8 cellular contexts compared by ENCODE assay signal in the genomic region with DNA sequence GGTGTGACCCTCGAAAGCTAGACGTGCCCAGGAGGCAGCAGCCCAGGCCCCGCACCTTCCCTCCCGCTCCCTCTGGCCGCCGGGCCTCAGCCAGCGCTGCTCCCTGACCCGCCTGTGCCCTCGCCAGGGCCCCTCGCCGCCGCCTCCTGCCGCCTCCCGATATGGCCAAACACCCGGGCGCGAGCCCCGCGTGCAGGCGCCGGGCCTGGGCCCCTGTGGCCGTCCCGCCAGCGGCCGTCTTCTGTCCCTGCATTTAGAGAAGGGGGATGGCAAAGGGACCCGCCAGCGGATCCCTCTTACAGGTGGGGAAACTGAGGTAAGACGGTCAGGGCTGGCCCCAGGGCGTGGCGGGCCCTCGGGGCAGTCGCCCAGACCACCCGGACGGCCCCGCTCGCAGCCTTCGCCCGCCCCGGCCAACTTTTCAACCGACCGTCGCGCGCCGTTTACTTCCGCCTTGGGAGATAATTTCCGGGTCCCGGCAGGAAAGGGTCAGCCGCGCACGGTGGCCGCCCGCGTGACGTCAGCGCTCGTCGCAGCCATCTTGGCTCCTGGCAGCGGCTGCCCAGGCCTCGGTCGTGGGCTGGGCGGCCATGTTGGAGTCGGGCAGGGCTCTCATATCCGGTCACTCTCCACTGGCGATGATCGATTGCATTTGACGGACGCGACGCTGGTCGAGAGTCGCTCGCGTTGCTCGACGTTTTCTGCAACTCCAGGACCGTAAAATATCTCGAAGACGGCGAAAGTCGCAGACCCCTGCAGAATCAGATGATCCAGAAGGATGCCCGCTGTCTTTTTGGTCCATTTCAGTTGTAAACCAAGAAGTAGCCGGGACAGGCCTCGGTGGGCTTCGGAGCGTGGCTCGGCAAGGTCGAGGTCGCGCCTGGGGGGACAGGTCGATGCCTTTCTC. TPM values are rescaled to one million over a fixed set of nuclear protein-coding genes. Genes with fewer than 3 reads are reported as not detected.
A peak's percentile ranks its signal among the peaks of the same experiment; 100 is the strongest.
DNase-seq lines count a peak whose midpoint lies in the region; ATAC-seq, FAIRE-seq and TF ChIP-seq lines count a peak whose summit lies in the region.

No MANE protein-coding gene starts in this region.

- H3K27ac Mint-ChIP-seq in activated naive CD8-positive, alpha-beta T cell treated with anti-CD3 and anti-CD28 coated beads, Interleukin-2, amount 10 ng/mL, durations not matched to agents 7 days and 5 days = peak overlapping the region; percentile 98

- 1 to 30% (median 7%) methylated on average over 59 to 91 of the region's 91 CpGs for WGBS in ovary, 3 donors
- 11% methylated on average over 91 of the region's 91 CpGs for WGBS in thymus

- H3K27me3 ChIP-seq in ovary (no peaks in the 10 kb centered on the region), thymus (ENCODE audit: control insufficient read depth, insufficient read depth) (peaks cover 10% of the 10 kb centered on the region)

- TF ChIP-seq EP300 in ovary (IDR thresholded peaks at IDR 0.05) = no peak

- FAIRE-seq in G401.6 (lab: Jason Lieb, UNC) = peak; percentile 40

- peaks cover 8% of the 10 kb centered on the region for H3K27me3 Mint-ChIP-seq in activated naive CD8-positive, alpha-beta T cell treated with anti-CD3 and anti-CD28 coated beads, Interleukin-2, amount 10 ng/mL, durations not matched to agents 7 days and 5 days

- peaks cover 4% of the 10 kb centered on the region for H3K36me3 Mint-ChIP-seq in activated naive CD8-positive, alpha-beta T cell treated with anti-CD3 and anti-CD28 coated beads, Interleukin-2, amount 10 ng/mL, durations not matched to agents 7 days and 5 days

- DNase-seq in HCEC 1CT (peak; percentile 81), NAMALWA (ENCODE audit: low spot score) (peak; percentile 85), SKM-1 (lab: John Stamatoyannopoulos, UW; ENCODE audit: unreplicated experiment) (peak; percentile 16), Right ventricle myocardium inferior (ENCODE audit: missing footprints) (peak; percentile 97), ovary (peak; percentile 89 to 96 (median 93))
- DNase-seq in activated naive CD8-positive, alpha-beta T cell treated with anti-CD3 and anti-CD28 coated beads, Interleukin-2, amount 10 ng/mL, durations not matched to agents 7 days and 5 days = peak; percentile 89

- TF ChIP-seq POLR2A in ovary (IDR thresholded peaks at IDR 0.05) = peak; percentile 56

- H3K27ac ChIP-seq in ovary (peak overlapping the region in 1 of 2 donors; percentile 69), thymus (ENCODE audit: low read depth) (peak overlapping the region; percentile 90)

- peaks cover 9% of the 10 kb centered on the region for H3K4me1 Mint-ChIP-seq in activated naive CD8-positive, alpha-beta T cell treated with anti-CD3 and anti-CD28 coated beads, Interleukin-2, amount 10 ng/mL, durations not matched to agents 7 days and 5 days

- H3K9me3 ChIP-seq in ovary (peaks cover 0 to 5% of the 10 kb centered on the region in 2 donors), thymus (ENCODE audit: control insufficient read depth) (peaks cover 6% of the 10 kb centered on the region)

- POLR2A ChIA-PET in activated naive CD8-positive, alpha-beta T cell treated with anti-CD3 and anti-CD28 coated beads, Interleukin-2, amount 10 ng/mL, durations not matched to agents 7 days and 5 days (lab: Charles Lee) = interaction anchor here (0.8 to 1.0 kb wide), 3 partner anchors 19 to 535 kb away, joined by 3 read pairs; a partner anchor contains a TSS

- H3K4me1 ChIP-seq in ovary (ENCODE audit: insufficient read depth) (peaks cover 7% of the 10 kb centered on the region), thymus (ENCODE audit: control insufficient read depth, insufficient read depth, low read length) (peaks cover 20% of the 10 kb centered on the region)

- H3K4me3 Mint-ChIP-seq in activated naive CD8-positive, alpha-beta T cell treated with anti-CD3 and anti-CD28 coated beads, Interleukin-2, amount 10 ng/mL, durations not matched to agents 7 days and 5 days = peak overlapping the region; percentile 96

- peak in 1 of 3 donors; percentile 16 for TF ChIP-seq CTCF in ovary (IDR thresholded peaks at IDR 0.05)

- H3K4me3 ChIP-seq in ovary (peak overlapping the region; percentile 82), thymus (ENCODE audit: low read length) (peak overlapping the region; percentile 88)

- H3K36me3 ChIP-seq in ovary (no peaks in the 10 kb centered on the region), thymus (ENCODE audit: control insufficient read depth, insufficient read depth) (no peaks in the 10 kb centered on the region)

- ATAC-seq in activated naive CD8-positive, alpha-beta T cell treated with anti-CD3 and anti-CD28 coated beads, Interleukin-2, amount 10 ng/mL, durations not matched to agents 7 days and 5 days (ENCODE audit: low read depth) = peak; percentile 98
- peak; percentile 98 for ATAC-seq in Right ventricle myocardium inferior

- no peaks in the 10 kb centered on the region for H3K9me3 Mint-ChIP-seq in activated naive CD8-positive, alpha-beta T cell treated with anti-CD3 and anti-CD28 coated beads, Interleukin-2, amount 10 ng/mL, durations not matched to agents 7 days and 5 days

- intact Hi-C loops in Right ventricle myocardium inferior (cut with DNase I) = no loop called here
- intact Hi-C loops in ovary (cut with DNase I) = no loop called here

RNA-seq across cellular contexts. Expression of a gene that starts 7.1 kb away (rescaled TPM):
- not detected for total RNA-seq in activated naive CD8-positive, alpha-beta T cell treated with anti-CD3 and anti-CD28 coated beads, Interleukin-2, amount 10 ng/mL, durations not matched to agents 7 days and 5 days
- total RNA-seq in Right ventricle myocardium inferior = not detected
- not detected for total RNA-seq in ovary
- not detected for polyA plus RNA-seq in ovary
- polyA plus RNA-seq in thymus = 0.55 TPM

RNA-seq across cellular contexts. Expression of a gene that starts 19.2 kb away (rescaled TPM):
- total RNA-seq in activated naive CD8-positive, alpha-beta T cell treated with anti-CD3 and anti-CD28 coated beads, Interleukin-2, amount 10 ng/mL, durations not matched to agents 7 days and 5 days = 10 to 100 TPM; 92.8 to 94.2 TPM
- total RNA-seq in Right ventricle myocardium inferior (6.4 TPM), ovary (10 to 100 TPM in 6 of 7 donors, 1 to 10 TPM in 1; 8.5 to 25.5 (median 18.7) TPM)
- polyA plus RNA-seq in ovary (10 to 100 TPM in 1 of 2 donors, under 1 TPM in 1; 0.32 to 21.7 TPM), thymus (38.8 TPM)

RNA-seq across cellular contexts. Expression of a gene that starts 19.4 kb away (rescaled TPM):
- 10 to 100 TPM; 25.1 to 26.6 TPM for total RNA-seq in activated naive CD8-positive, alpha-beta T cell treated with anti-CD3 and anti-CD28 coated beads, Interleukin-2, amount 10 ng/mL, durations not matched to agents 7 days and 5 days
- 9.7 TPM for total RNA-seq in Right ventricle myocardium inferior
- 10 to 100 TPM; 11.1 to 18.6 (median 16.1) TPM for total RNA-seq in ovary
- 10 to 100 TPM in 1 of 2 donors, not detected in 1; 13.1 TPM for polyA plus RNA-seq in ovary
- polyA plus RNA-seq in thymus = 20.9 TPM

RNA-seq across cellular contexts. Expression of a gene that starts 47.1 kb away (rescaled TPM):
- not detected for total RNA-seq in activated naive CD8-positive, alpha-beta T cell treated with anti-CD3 and anti-CD28 coated beads, Interleukin-2, amount 10 ng/mL, durations not matched to agents 7 days and 5 days
- total RNA-seq in Right ventricle myocardium inferior (1.9 TPM), ovary (100 to 1,000 TPM in 1 of 7 donors, 10 to 100 TPM in 3, 1 to 10 TPM in 2, under 1 TPM in 1; 0.40 to 314 (median 13.6) TPM)
- polyA plus RNA-seq in ovary (1 to 10 TPM; 1.5 to 1.9 TPM), thymus (2.6 TPM)

Comparison
In these comparisons a context has a peak if more than half of its experiments do, and no peak if none do; other contexts are left out.
1. DNase-seq: peak in every context shown above with its lines; median percentile 97 in Right ventricle myocardium inferior; 93 in ovary; 89 in activated naive CD8-positive, alpha-beta T cell treated with anti-CD3 and anti-CD28 coated beads, Interleukin-2, amount 10 ng/mL, durations not matched to agents 7 days and 5 days; 85 in NAMALWA; 81 in HCEC 1CT; 16 in SKM-1.